ENCODE assay signal across 9 cellular contexts in the genomic region with DNA sequence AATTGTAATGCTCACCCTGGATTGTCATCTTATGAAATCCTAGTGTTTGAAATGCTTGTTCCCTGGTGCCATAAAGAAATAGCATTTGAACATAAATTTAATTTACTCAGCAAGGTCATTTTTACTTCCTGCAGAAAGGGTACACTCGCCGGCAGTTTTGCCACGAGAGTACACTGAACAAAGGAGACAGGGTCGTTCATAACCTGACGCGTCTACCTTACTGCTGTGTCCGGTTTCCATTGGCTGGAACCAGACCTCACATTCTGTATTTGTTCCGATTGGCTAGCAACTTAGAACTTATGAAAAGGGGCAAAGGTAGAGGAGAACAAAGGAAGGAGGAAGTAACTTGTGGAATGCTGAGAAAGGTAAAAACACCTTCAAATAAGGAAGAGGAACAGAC. TPM values are rescaled to one million over a fixed set of nuclear protein-coding genes. Genes with fewer than 3 reads are reported as not detected.
DNase-seq lines count a peak whose midpoint lies in the region; ATAC-seq and TF ChIP-seq lines count a peak whose summit lies in the region.
"Not testable (repeated sequence)": the region's sequence is repeated elsewhere in the genome, so short reads cannot be mapped to it uniquely, and the experiment has no call there.
"Had no signal": no experiment of that assay in that cellular context is flagged by ENCODE, and none has a peak within 500 bp of the region (broad histone marks: within the 10 kb centered on the region; RNA-seq: fewer than 3 reads in every experiment).

No MANE protein-coding gene starts in this region.

- H3K36me3 Mint-ChIP-seq in endodermal cell (ENCODE audit: low read depth); progenitor cell of endocrine pancreas (ENCODE audit: insufficient read depth): not testable (repeated sequence)

- H3K27me3 ChIP-seq in endodermal cell (ENCODE audit: control insufficient read depth, insufficient read depth, low read length, poor library complexity, severe bottlenecking) (peaks cover 27% of the 10 kb centered on the region), transverse colon (peaks cover 17% of the 10 kb centered on the region)

- peak overlapping the region; percentile 24 for H3K4me3 ChIP-seq in endodermal cell (ENCODE audit: low read length)
- H3K4me3 ChIP-seq in mucosa of descending colon, transverse colon: not testable (repeated sequence)

- TF ChIP-seq CTCF in endodermal cell (conservative IDR thresholded peaks at IDR 0.05); mucosa of descending colon (IDR thresholded peaks at IDR 0.05); progenitor cell of endocrine pancreas (IDR thresholded peaks at IDR 0.05; ENCODE audit: unreplicated experiment); transverse colon (IDR thresholded peaks at IDR 0.05): not testable (repeated sequence)

- H3K4me1 ChIP-seq in endodermal cell (ENCODE audit: control insufficient read depth, insufficient read depth, low read length); mucosa of descending colon (ENCODE audit: low read depth); transverse colon: not testable (repeated sequence)

- in situ Hi-C loops in transverse colon (cut with MboI; ENCODE audit: low pct_ligation_motif_present in 1 of 4, low pct_unique_long_range_greater_than_20kb in 1 of 4, low sequenced_read_pairs in 3 of 4): loop anchor here in 1 of 4 donors (25.0 kb wide), 1 partner anchor 126 kb away; the partner anchor contains the start of gene CMTM5

- H3K9me3 Mint-ChIP-seq in endodermal cell; progenitor cell of endocrine pancreas (ENCODE audit: low read depth): not testable (repeated sequence)

- intact Hi-C loops in mucosa of descending colon (cut with DNase I, micrococcal nuclease); transverse colon (cut with DNase I; ENCODE audit: low total_unique reads): not testable (repeated sequence)

- H3K4me3 Mint-ChIP-seq in endodermal cell; progenitor cell of endocrine pancreas (ENCODE audit: low read depth): not testable (repeated sequence)

- H3K27me3 Mint-ChIP-seq in endodermal cell (ENCODE audit: insufficient read depth): peaks cover 25% of the 10 kb centered on the region
- peaks cover 15% of the 10 kb centered on the region for H3K27me3 Mint-ChIP-seq in progenitor cell of endocrine pancreas

- not testable (repeated sequence) for H3K9ac ChIP-seq in endodermal cell (ENCODE audit: extremely low read depth, low read length, poor library complexity, severe bottlenecking)

- H3K27ac Mint-ChIP-seq in endodermal cell (peak overlapping the region; percentile 34), progenitor cell of endocrine pancreas (peak overlapping the region; percentile 50)

- 93 to 95% methylated on average over 8 of the region's 8 CpGs for WGBS in endodermal cell (ENCODE audit: insufficient coverage in 1 of 2, insufficient read length in 1 of 2), 2 experiments
- 38 to 54% methylated on average over 8 of the region's 8 CpGs for WGBS in transverse colon (ENCODE audit: low coverage in 1 of 2), 2 donors

- not testable (repeated sequence) for H3K27ac ChIP-seq in endodermal cell (ENCODE audit: low read depth, low read length)
- peak overlapping the region in 1 of 4 donors; percentile 26 for H3K27ac ChIP-seq in transverse colon

- not testable (repeated sequence) for H3K36me3 ChIP-seq in endodermal cell (ENCODE audit: control insufficient read depth, insufficient read depth, low read length); mucosa of descending colon (ENCODE audit: low read depth); transverse colon

- peak; percentile 27 for DNase-seq in NCI-H748 (lab: John Stamatoyannopoulos, UW; ENCODE audit: unreplicated experiment)
- DNase-seq in endodermal cell; progenitor cell of endocrine pancreas (ENCODE audit: low spot score, unreplicated experiment): not testable (repeated sequence)
- DNase-seq in mucosa of descending colon: peak in 1 of 3 donors; percentile 27
- DNase-seq in transverse colon: peak; percentile 14

- H3K4me1 Mint-ChIP-seq in endodermal cell: peaks cover 17% of the 10 kb centered on the region
- not testable (repeated sequence) for H3K4me1 Mint-ChIP-seq in progenitor cell of endocrine pancreas (ENCODE audit: low read depth)

- TF ChIP-seq EP300 in transverse colon (IDR thresholded peaks at IDR 0.05; ENCODE audit: low read depth): not testable (repeated sequence)

- ATAC-seq in mucosa of descending colon: peak; percentile 24

- TF ChIP-seq POLR2A in transverse colon (IDR thresholded peaks at IDR 0.05): not testable (repeated sequence)

- not testable (repeated sequence) for H3K9me3 ChIP-seq in endodermal cell (ENCODE audit: control insufficient read depth, low read length); mucosa of descending colon; transverse colon

RNA-seq across cellular contexts. Expression of gene RNF212B, which starts 23.1 kb away (rescaled TPM):
- not detected for total RNA-seq in endodermal cell
- polyA plus RNA-seq in endodermal cell (2013, experiment 1 of 2): not detected
- polyA plus RNA-seq in endodermal cell (2013, experiment 2 of 2): not detected
- total RNA-seq in mucosa of descending colon: not detected
- total RNA-seq in progenitor cell of endocrine pancreas: not detected in 2 replicates
- total RNA-seq in transverse colon: not detected
- total RNA-seq: Caco-2; CD4-positive, alpha-beta T cell; HT-29 had no signal
- polyA plus RNA-seq: BJ had no signal

RNA-seq across cellular contexts. Expression of gene HOMEZ, which starts 25.1 kb away (rescaled TPM):
- 10 to 100 TPM; 23.8 to 32.0 TPM for total RNA-seq in endodermal cell
- polyA plus RNA-seq in endodermal cell (2013, experiment 1 of 2): 16.6 TPM
- polyA plus RNA-seq in endodermal cell (2013, experiment 2 of 2): 15.4 TPM
- total RNA-seq in mucosa of descending colon: 10 to 100 TPM; 15.3 to 18.3 (median 17.3) TPM
- total RNA-seq in progenitor cell of endocrine pancreas: 21.1 and 22.5 TPM in 2 replicates
- total RNA-seq in transverse colon: 10 to 100 TPM in 2 of 4 donors, 1 to 10 TPM in 2; 1.9 to 12.9 (median 8.6) TPM

RNA-seq across cellular contexts. Expression of gene PPP1R3E, which starts 41.8 kb away (rescaled TPM):
- 1 to 10 TPM; 5.7 to 6.5 TPM for total RNA-seq in endodermal cell
- 9.8 TPM for polyA plus RNA-seq in endodermal cell (2013, experiment 1 of 2)
- polyA plus RNA-seq in endodermal cell (2013, experiment 2 of 2): 9.6 TPM
- 10 to 100 TPM; 16.2 to 17.3 (median 17.1) TPM for total RNA-seq in mucosa of descending colon
- 8.4 and 8.9 TPM in 2 replicates for total RNA-seq in progenitor cell of endocrine pancreas
- total RNA-seq in transverse colon: 10 to 100 TPM in 3 of 4 donors, 1 to 10 TPM in 1; 9.1 to 13.9 (median 11.0) TPM

RNA-seq across cellular contexts. Expression of gene BCL2L2, which starts 45.8 kb away (rescaled TPM):
- total RNA-seq in endodermal cell (10 to 100 TPM; 21.9 to 29.5 TPM), mucosa of descending colon (100 to 1,000 TPM in 1 of 3 donors, 10 to 100 TPM in 2; 40.6 to 116 (median 41.4) TPM), progenitor cell of endocrine pancreas (23.7 and 24.3 TPM in 2 replicates), transverse colon (10 to 100 TPM; 23.9 to 49.0 (median 43.0) TPM)
- 20.2 TPM for polyA plus RNA-seq in endodermal cell (2013, experiment 1 of 2)
- 15.5 TPM for polyA plus RNA-seq in endodermal cell (2013, experiment 2 of 2)
